In genomic region chr10:96613565-96613964, GRCh38 we compare ENCODE assay signal across 22 cellular contexts. TPM values are rescaled to one million over a fixed set of nuclear protein-coding genes. Genes with fewer than 3 reads are reported as not detected.
DNase-seq lines count a peak whose midpoint lies in the region; ATAC-seq, FAIRE-seq and TF ChIP-seq lines count a peak whose summit lies in the region.
"Had no signal": no experiment of that assay in that cellular context is flagged by ENCODE, and none has a peak within 500 bp of the region (broad histone marks: within the 10 kb centered on the region; RNA-seq: fewer than 3 reads in every experiment).

No MANE protein-coding gene starts in this region.

- H3K9me2 ChIP-seq in GM23248 (ENCODE audit: insufficient read depth), result no peaks in the 10 kb centered on the region

- no peak for TF ChIP-seq POLR2A in adrenal gland (IDR thresholded peaks at IDR 0.05)

- intact Hi-C loops in adrenal gland (cut with DNase I), result no loop called here

- H3K4me1 ChIP-seq in GM23248 (ENCODE audit: insufficient read depth) (no peaks in the 10 kb centered on the region), adrenal gland (replicated peaks in 1 of 2) (peaks cover 3 to 15% of the 10 kb centered on the region in 2 donors), small intestine (ENCODE audit: control insufficient read depth in 2 of 2, insufficient read depth in 1 of 2, low read depth in 1 of 2, low read length in 1 of 2) (peaks cover under 1 to 10% of the 10 kb centered on the region in 2 donors)

- H4K20me1 ChIP-seq in GM23248 (ENCODE audit: insufficient read depth), result no peaks in the 10 kb centered on the region

- DNase-seq in GM23248, result peak; percentile 51
- DNase-seq in adrenal gland, result peak; percentile 51 to 78 (median 74)
- DNase-seq in fibroblast of villous mesenchyme (ENCODE audit: low read depth), result peak; percentile 33
- DNase-seq in small intestine, result peak; percentile 61
- DNase-seq in MG63, result no peak
- no peak for DNase-seq in 8988T
- DNase-seq in GM19239 (ENCODE audit: insufficient read length, low spot score), result no peak
- DNase-seq: activated CD4-positive, alpha-beta T cell treated with anti-CD3 and anti-CD28 coated beads for 4 hours; activated effector memory CD4-positive, alpha-beta T cell treated with Interleukin-2 at 50 U/mL for 16 hours; activated naive CD8-positive, alpha-beta T cell treated with anti-CD3 and anti-CD28 coated beads for 36 hours; activated T-cell treated with anti-CD3 and anti-CD28 coated beads for 4 hours; dorsolateral prefrontal cortex; H9; heart right ventricle; NCI-H446 treated with DMSO at 0.1 percent for 48 hours; right cardiac atrium; stimulated activated CD4-positive, alpha-beta T cell treated with anti-CD3 and anti-CD28 coated beads, Interleukin-4, amount 100 ng/mL, for 1 hour had no signal

- peaks cover 7% of the 10 kb centered on the region for H3F3A ChIP-seq in GM23248 (ENCODE audit: insufficient read depth)

- H2AFZ ChIP-seq in GM23248, result no peak overlapping the region

- H3K4me3 ChIP-seq in GM23248, result no peak overlapping the region
- no peak overlapping the region for H3K4me3 ChIP-seq in adrenal gland
- H3K4me3 ChIP-seq in fibroblast of villous mesenchyme (ENCODE audit: low read depth, low read length), result no peak overlapping the region
- no peak overlapping the region for H3K4me3 ChIP-seq in small intestine (ENCODE audit: low read depth in 1 of 2, low read length in 2 of 2)
- no peak overlapping the region for H3K4me3 ChIP-seq in MG63
- H3K4me3 ChIP-seq: dorsolateral prefrontal cortex, heart right ventricle, lung, suprapubic skin had no signal

- in situ Hi-C loops in GM23248 (cut with MboI), result no loop called here

- no peaks in the 10 kb centered on the region for H3K36me3 ChIP-seq in GM23248 (ENCODE audit: low read depth)
- no peaks in the 10 kb centered on the region for H3K36me3 ChIP-seq in adrenal gland (replicated peaks in 1 of 2)
- peaks cover 0 to 4% of the 10 kb centered on the region in 2 donors for H3K36me3 ChIP-seq in small intestine (ENCODE audit: control insufficient read depth in 2 of 2, insufficient read depth in 2 of 2, low read length in 2 of 2)
- H3K36me3 ChIP-seq in MG63, result no peaks in the 10 kb centered on the region
- H3K36me3 ChIP-seq: suprapubic skin had no signal

- TF ChIP-seq CTCF in adrenal gland (IDR thresholded peaks at IDR 0.05) (no peak), fibroblast of villous mesenchyme (IDR thresholded peaks at IDR 0.05; ENCODE audit: insufficient read depth, low read depth, low read length) (no peak)

- H3K27ac ChIP-seq in GM23248 (no peak overlapping the region), adrenal gland (peak overlapping the region in 1 of 5 donors; percentile 36), small intestine (ENCODE audit: low read depth in 1 of 2, low read length in 1 of 2) (peak overlapping the region in 1 of 2 donors; percentile 21)
- H3K27ac ChIP-seq: dorsolateral prefrontal cortex, KMS-11, suprapubic skin had no signal

- no peak for ATAC-seq in HG02571 (IDR thresholded peaks at IDR 0.05; ENCODE audit: unreplicated experiment)
- ATAC-seq: heart right ventricle; right cardiac atrium; stimulated activated effector memory CD8-positive, alpha-beta T cell treated with anti-CD3 and anti-CD28 coated beads, Interleukin-12 subunit alpha, Interleukin-12 subunit beta, amount 100 ng/mL, for 72 hours had no signal

- H3K9ac ChIP-seq in GM23248, result no peak overlapping the region
- H3K9ac ChIP-seq: KMS-11 had no signal

- H3K4me2 ChIP-seq in GM23248 (ENCODE audit: unreplicated experiment), result no peak overlapping the region
- H3K4me2 ChIP-seq: KMS-11 had no signal

- WGBS in GM23248 (ENCODE audit: low coverage in 1 of 2, low lambda C conversion rate in 2 of 2, missing lambda C conversion rate in 2 of 2), 2 experiments, result 86 to 93% methylated on average over 3 of the region's 3 CpGs
- 52 to 70% (median 65%) methylated on average over 2 to 3 of the region's 3 CpGs for WGBS in adrenal gland, 4 donors
- WGBS in small intestine, 3 donors, result 78 to 87% (median 84%) methylated on average over 3 of the region's 3 CpGs

- FAIRE-seq in small intestine (lab: Jason Lieb, UNC) (no peak), GM19239 (lab: Jason Lieb, UNC) (no peak)

- no peaks in the 10 kb centered on the region for H3K79me2 ChIP-seq in GM23248 (ENCODE audit: insufficient read depth)

- H3K27me3 ChIP-seq in GM23248 (replicated peaks; ENCODE audit: insufficient read depth), result peaks cover 6% of the 10 kb centered on the region; the same call in 1 of the 2 replicates
- H3K27me3 ChIP-seq in adrenal gland, result no peaks in the 10 kb centered on the region
- H3K27me3 ChIP-seq in small intestine (ENCODE audit: control insufficient read depth in 2 of 2, insufficient read depth in 2 of 2, low read length in 2 of 2), result no peaks in the 10 kb centered on the region
- no peaks in the 10 kb centered on the region for H3K27me3 ChIP-seq in MG63
- H3K27me3 ChIP-seq: dorsolateral prefrontal cortex, heart right ventricle had no signal

- H3K9me3 ChIP-seq in GM23248 (ENCODE audit: low read depth) (no peaks in the 10 kb centered on the region), adrenal gland (replicated peaks in 1 of 3) (no peaks in the 10 kb centered on the region), small intestine (ENCODE audit: control insufficient read depth, low read depth) (no peaks in the 10 kb centered on the region), MG63 (no peaks in the 10 kb centered on the region)
- H3K9me3 ChIP-seq: heart right ventricle, suprapubic skin had no signal

RNA-seq across cellular contexts. Expression of gene TM9SF3, which starts 26.8 kb away (rescaled TPM):
- total RNA-seq in GM23248 (2014; rRNA removed; shearing (Covaris generic)), result 175 and 281 TPM in 2 replicates
- polyA plus RNA-seq in GM23248 (2016; fragmentation: Nextera tagmentation; extraction: Ambion mirVana) (124 and 130 TPM in 2 replicates), adrenal gland (100 to 1,000 TPM in 1 of 3 donors, 10 to 100 TPM in 2; 19.9 to 125 (median 24.0) TPM), small intestine (10 to 100 TPM; 30.3 to 91.1 (median 34.0) TPM)
- total RNA-seq in adrenal gland (100 to 1,000 TPM in 5 of 8 donors, 10 to 100 TPM in 3; 51.2 to 133 (median 116) TPM), fibroblast of villous mesenchyme (92.1 and 147 TPM in 2 replicates)
- 28.2 and 45.5 TPM in 2 replicates for total RNA-seq in MG63 (2014; rRNA removed; shearing (Covaris generic); ENCODE audit: low replicate concordance)

Comparison
In these comparisons a context has a peak if more than half of its experiments do, and no peak if none do; other contexts are left out.
1. DNase-seq: peak in GM23248 (single experiment), adrenal gland (7 of 7), fibroblast of villous mesenchyme (single experiment) and small intestine (single experiment); none in MG63 (single experiment), 8988T (single experiment) and GM19239 (single experiment).